Comparison of ENCODE assay signal across 31 cellular contexts in genomic region chr6:70304611-70305010, GRCh38. TPM values are rescaled to one million over a fixed set of nuclear protein-coding genes. Genes with fewer than 3 reads are reported as not detected.
"Had no signal": no experiment of that assay in that cellular context is flagged by ENCODE, and none has a peak within 500 bp of the region (broad histone marks: within the 10 kb centered on the region; RNA-seq: fewer than 3 reads in every experiment).

No MANE protein-coding gene starts in this region.

- H3K36me3 Mint-ChIP-seq: naive thymus-derived CD8-positive, alpha-beta T cell; stimulated activated effector memory CD8-positive, alpha-beta T cell treated with anti-CD3 and anti-CD28 coated beads, Interleukin-12 subunit alpha, Interleukin-12 subunit beta, amount 100 ng/mL, for 72 hours had no signal

- H3K9me3 ChIP-seq: gastrocnemius medialis, left lung, lower lobe of right lung, psoas muscle, sigmoid colon, stomach, thyroid gland, vagina had no signal

- H3K27me3 Mint-ChIP-seq: dendritic cell treated with granulocyte-macrophage colony-stimulating factor and Interleukin-4, amounts not matched to agents 40 ng/mL and 50 ng/mL, for 4 days had no signal

- DNase-seq: effector CD8-positive, alpha-beta T cell; endodermal cell; foreskin fibroblast; gastrocnemius medialis; head of caudate nucleus; left lung; lower lobe of right lung; naive thymus-derived CD8-positive, alpha-beta T cell; nephron progenitor cell; nucleus accumbens; posterior cingulate gyrus; psoas muscle; sigmoid colon; stimulated activated CD4-positive, alpha-beta T cell treated with anti-CD3 and anti-CD28 coated beads, Interleukin-2, amount 100 ng/mL, for 24 hours; stimulated activated CD4-positive, alpha-beta T cell treated with anti-CD3 and anti-CD28 coated beads, Interleukin-4, amount 100 ng/mL, for 24 hours; stimulated activated naive CD4-positive, alpha-beta T cell treated with Interleukin-2 at 50 U/mL for 16 hours; stomach; thyroid gland; trophoblast cell had no signal

- H3K27ac Mint-ChIP-seq: dendritic cell treated with granulocyte-macrophage colony-stimulating factor and Interleukin-4, amounts not matched to agents 40 ng/mL and 50 ng/mL, for 4 days; endodermal cell; naive thymus-derived CD8-positive, alpha-beta T cell; nephron progenitor cell; stimulated activated effector memory CD8-positive, alpha-beta T cell treated with anti-CD3 and anti-CD28 coated beads, Interleukin-12 subunit alpha, Interleukin-12 subunit beta, amount 100 ng/mL, for 72 hours had no signal

- ATAC-seq: esophagus mucosa; gastrocnemius medialis; left lung; lower lobe of right lung; naive thymus-derived CD8-positive, alpha-beta T cell; psoas muscle; stimulated activated effector memory CD8-positive, alpha-beta T cell treated with anti-CD3 and anti-CD28 coated beads, Interleukin-12 subunit alpha, Interleukin-12 subunit beta, amount 100 ng/mL, for 72 hours had no signal

- H3K27ac ChIP-seq: epithelial cell of prostate, gastrocnemius medialis, left lung, lower lobe of right lung, psoas muscle, sigmoid colon, stomach, thyroid gland, vagina had no signal

- H3K4me1 Mint-ChIP-seq: naive thymus-derived CD8-positive, alpha-beta T cell; stimulated activated effector memory CD8-positive, alpha-beta T cell treated with anti-CD3 and anti-CD28 coated beads, Interleukin-12 subunit alpha, Interleukin-12 subunit beta, amount 100 ng/mL, for 72 hours had no signal

- H3K27me3 ChIP-seq: gastrocnemius medialis, sigmoid colon, thyroid gland, vagina had no signal

- H3K4me3 Mint-ChIP-seq: dendritic cell treated with granulocyte-macrophage colony-stimulating factor and Interleukin-4, amounts not matched to agents 40 ng/mL and 50 ng/mL, for 4 days; endodermal cell; naive thymus-derived CD8-positive, alpha-beta T cell; nephron progenitor cell; stimulated activated effector memory CD8-positive, alpha-beta T cell treated with anti-CD3 and anti-CD28 coated beads, Interleukin-12 subunit alpha, Interleukin-12 subunit beta, amount 100 ng/mL, for 72 hours had no signal

- H3K9me3 Mint-ChIP-seq: dendritic cell treated with granulocyte-macrophage colony-stimulating factor and Interleukin-4, amounts not matched to agents 40 ng/mL and 50 ng/mL, for 4 days; endodermal cell; naive thymus-derived CD8-positive, alpha-beta T cell; nephron progenitor cell; stimulated activated effector memory CD8-positive, alpha-beta T cell treated with anti-CD3 and anti-CD28 coated beads, Interleukin-12 subunit alpha, Interleukin-12 subunit beta, amount 100 ng/mL, for 72 hours had no signal

- H3K36me3 ChIP-seq: gastrocnemius medialis, left lung, lower lobe of right lung, sigmoid colon, stomach, thyroid gland, vagina had no signal

- H3K4me3 ChIP-seq: gastrocnemius medialis, left lung, lower lobe of right lung, psoas muscle, sigmoid colon, stomach, thyroid gland, vagina had no signal

- H3K4me1 ChIP-seq: gastrocnemius medialis, left lung, lower lobe of right lung, psoas muscle, sigmoid colon, stomach, thyroid gland, vagina had no signal

RNA-seq across cellular contexts. Expression of gene COL9A1, which starts 1.7 kb away (rescaled TPM):
- total RNA-seq: esophagus mucosa; gastrocnemius medialis; glomerular endothelial cell; left lung; lower lobe of right lung; mesenteric fat pad; myocyte; naive thymus-derived CD8-positive, alpha-beta T cell; osteocyte; psoas muscle; renal cortical epithelial cell; subcutaneous adipose tissue had no signal
- polyA plus RNA-seq: keratinocyte; naive thymus-derived CD8-positive, alpha-beta T cell had no signal
